Comparison of ENCODE assay signal across 9 cellular contexts in the genomic region with DNA sequence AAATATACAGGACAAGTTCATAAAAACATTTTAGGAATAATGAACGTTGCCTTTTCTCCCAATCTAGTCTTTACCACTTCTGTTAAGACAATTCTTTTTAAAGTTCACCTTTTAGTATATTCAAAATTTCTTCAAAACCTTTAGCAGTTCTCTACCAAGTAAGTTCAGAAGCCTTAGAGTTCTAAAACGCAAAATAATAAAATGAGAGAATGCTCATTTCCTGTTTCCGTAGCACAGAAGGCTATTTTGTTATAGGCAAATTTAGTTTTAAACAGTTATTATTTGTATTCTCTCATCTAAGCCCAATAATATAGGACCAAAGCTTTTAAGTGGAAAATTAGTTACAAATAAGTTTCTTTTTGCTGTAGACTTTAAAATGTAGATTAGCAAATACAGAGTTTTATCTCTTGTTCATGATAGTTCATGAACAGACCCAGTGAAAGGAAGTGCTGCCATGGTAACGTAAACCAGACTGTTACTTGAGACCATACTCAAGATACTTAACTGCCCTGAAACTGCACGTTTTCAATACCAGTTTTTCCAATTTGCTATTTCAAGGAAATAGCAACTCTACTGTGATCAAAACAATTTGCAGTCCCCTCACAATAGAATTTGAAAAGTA. TPM values are rescaled to one million over a fixed set of nuclear protein-coding genes. Genes with fewer than 3 reads are reported as not detected.
DNase-seq lines count a peak whose midpoint lies in the region; ATAC-seq, FAIRE-seq and TF ChIP-seq lines count a peak whose summit lies in the region.
"Had no signal": no experiment of that assay in that cellular context is flagged by ENCODE, and none has a peak within 500 bp of the region (broad histone marks: within the 10 kb centered on the region; RNA-seq: fewer than 3 reads in every experiment).

No MANE protein-coding gene starts in this region.

- FAIRE-seq in H54 (lab: Jason Lieb, UNC) (peak; percentile 65), K562 (lab: Jason Lieb, UNC) (peak; percentile 68)

- ATAC-seq in K562 (peak; percentile 91), HG03025 (IDR thresholded peaks at IDR 0.05; ENCODE audit: low FRiP score, unreplicated experiment) (no peak), HG03039 (IDR thresholded peaks at IDR 0.05; ENCODE audit: unreplicated experiment) (no peak)

- peaks cover 4% of the 10 kb centered on the region; the same call in 1 of the 2 replicates for H3K9me3 ChIP-seq in K562 (replicated peaks; ENCODE audit: control insufficient read depth, insufficient read depth, low read depth, low read length)

- intact Hi-C loops in K562 (cut with micrococcal nuclease): no loop called here

- in situ Hi-C loops in K562 (cut with MboI): no loop called here

- peaks cover 33% of the 10 kb centered on the region; the same call in 2 of the 3 replicates for H3K36me3 ChIP-seq in K562 (ENCODE audit: control insufficient read depth, insufficient read depth, low read length)
- no peaks in the 10 kb centered on the region; the same call in 1 of the 2 replicates for H3K36me3 ChIP-seq in H7 (replicated peaks; ENCODE audit: control insufficient read depth, insufficient read depth, low read length)

- whole genome bisulfite sequencing in K562 (ENCODE audit: insufficient coverage, low coverage, missing lambda C conversion rate): 37% methylated on average over 5 of the region's 5 CpGs

- CTCF ChIA-PET in K562 (lab: Yijun Ruan, JAX; ENCODE audit: low intra/inter-chr PET ratio): no interaction called here

- no peak for TF ChIP-seq POLR2A in H54 (IDR thresholded peaks at IDR 0.05; ENCODE audit: low read depth, low read length)
- no peak for TF ChIP-seq POLR2A in NB4 (IDR thresholded peaks at IDR 0.05; ENCODE audit: extremely low read depth, insufficient read length)
- no peak for TF ChIP-seq POLR2A in K562 (conservative IDR thresholded peaks at IDR 0.05)

- BruUV-seq in K562 (replicated peaks; lab: Mats Ljungman, UMichigan): no TSS peak

- POLR2A ChIA-PET in K562 (lab: Yijun Ruan, JAX): no interaction called here

- H3K27me3 ChIP-seq in K562 (ENCODE audit: control insufficient read depth in 2 of 2, insufficient read depth in 2 of 2, low read length in 2 of 2): no peaks in the 10 kb centered on the region
- H3K27me3 ChIP-seq in H7 (ENCODE audit: control insufficient read depth, insufficient read depth, low read length): no peaks in the 10 kb centered on the region

- no peak overlapping the region for H2AFZ ChIP-seq in K562 (ENCODE audit: low read depth, low read length)

- DNase-seq in NCI-H1436 (lab: John Stamatoyannopoulos, UW): peak; percentile 52
- DNase-seq in NCI-H1436 treated with DMSO at 0.1 percent for 48 hours (lab: John Stamatoyannopoulos, UW): no peak
- DNase-seq in H54 (ENCODE audit: insufficient read length, low spot score): no peak
- DNase-seq in NB4 (ENCODE audit: low read depth): peak; percentile 73
- DNase-seq in K562 (ENCODE audit: extremely low read depth in 1 of 4, low spot score in 3 of 4): peak in 2 of 4 experiments; percentile 30 to 65
- DNase-seq in H7: no peak

- peak overlapping the region; percentile 22 for H3K4me3 ChIP-seq in NB4 (ENCODE audit: low read depth, low read length)
- H3K4me3 ChIP-seq in K562: no peak overlapping the region
- no peak overlapping the region for H3K4me3 ChIP-seq in H7 (ENCODE audit: insufficient read depth, low read depth, low read length)

- TF ChIP-seq CTCF in NB4 (IDR thresholded peaks at IDR 0.05; ENCODE audit: low read depth, low read length) (no peak), K562 (IDR thresholded peaks at IDR 0.05 in 2 of 3, conservative IDR thresholded peaks at IDR 0.05 in 1 of 3; ENCODE audit: insufficient read depth in 2 of 3, low read depth in 1 of 3, low read length in 3 of 3) (no peak)

- peaks cover 89% of the 10 kb centered on the region for H3K79me2 ChIP-seq in K562 (ENCODE audit: control insufficient read depth, insufficient read depth, low read length)

- no peak; the same call in 1 of the 2 replicates for TF ChIP-seq EP300 in K562 (IDR thresholded peaks at IDR 0.05; ENCODE audit: low read length)

- 0 out of 2 replicates have a peak overlapping the region, but pooled peaks have one; percentile 10 for H3K4me2 ChIP-seq in K562 (ENCODE audit: insufficient read depth, low read length)

- H3K27ac ChIP-seq in K562 (ENCODE audit: extremely low read depth, low read depth, low read length): peak overlapping the region; percentile 53; the same call in 2 of the 3 replicates
- H3K27ac ChIP-seq: C4-2B had no signal

- no peak for TF ChIP-seq RAD21 in K562 (CRISPR knock-in tag; conservative IDR thresholded peaks at IDR 0.05 in 1 of 2, IDR thresholded peaks at IDR 0.05 in 1 of 2)

- peak overlapping the region in 1 of 2 experiments; percentile 21; a peak in 1 of 4 replicates for H3K9ac ChIP-seq in K562 (ENCODE audit: insufficient read depth in 1 of 2, low read depth in 2 of 2, low read length in 2 of 2)

- H3K9me1 ChIP-seq in K562 (ENCODE audit: control insufficient read depth, insufficient read depth, low read length): no peaks in the 10 kb centered on the region

- peaks cover 0 to 10% of the 10 kb centered on the region in 2 experiments; a peak in 2 of 5 replicates for H3K4me1 ChIP-seq in K562 (replicated peaks in 1 of 2; ENCODE audit: control insufficient read depth in 2 of 2, insufficient read depth in 2 of 2, low read length in 2 of 2)

- no peaks in the 10 kb centered on the region for H4K20me1 ChIP-seq in K562 (replicated peaks; ENCODE audit: control insufficient read depth, insufficient read depth, low read length)

TF ChIP-seq in K562, 482 proteins besides CTCF, POLR2A, EP300 and RAD21:
- TF ChIP-seq, protein P1, sequence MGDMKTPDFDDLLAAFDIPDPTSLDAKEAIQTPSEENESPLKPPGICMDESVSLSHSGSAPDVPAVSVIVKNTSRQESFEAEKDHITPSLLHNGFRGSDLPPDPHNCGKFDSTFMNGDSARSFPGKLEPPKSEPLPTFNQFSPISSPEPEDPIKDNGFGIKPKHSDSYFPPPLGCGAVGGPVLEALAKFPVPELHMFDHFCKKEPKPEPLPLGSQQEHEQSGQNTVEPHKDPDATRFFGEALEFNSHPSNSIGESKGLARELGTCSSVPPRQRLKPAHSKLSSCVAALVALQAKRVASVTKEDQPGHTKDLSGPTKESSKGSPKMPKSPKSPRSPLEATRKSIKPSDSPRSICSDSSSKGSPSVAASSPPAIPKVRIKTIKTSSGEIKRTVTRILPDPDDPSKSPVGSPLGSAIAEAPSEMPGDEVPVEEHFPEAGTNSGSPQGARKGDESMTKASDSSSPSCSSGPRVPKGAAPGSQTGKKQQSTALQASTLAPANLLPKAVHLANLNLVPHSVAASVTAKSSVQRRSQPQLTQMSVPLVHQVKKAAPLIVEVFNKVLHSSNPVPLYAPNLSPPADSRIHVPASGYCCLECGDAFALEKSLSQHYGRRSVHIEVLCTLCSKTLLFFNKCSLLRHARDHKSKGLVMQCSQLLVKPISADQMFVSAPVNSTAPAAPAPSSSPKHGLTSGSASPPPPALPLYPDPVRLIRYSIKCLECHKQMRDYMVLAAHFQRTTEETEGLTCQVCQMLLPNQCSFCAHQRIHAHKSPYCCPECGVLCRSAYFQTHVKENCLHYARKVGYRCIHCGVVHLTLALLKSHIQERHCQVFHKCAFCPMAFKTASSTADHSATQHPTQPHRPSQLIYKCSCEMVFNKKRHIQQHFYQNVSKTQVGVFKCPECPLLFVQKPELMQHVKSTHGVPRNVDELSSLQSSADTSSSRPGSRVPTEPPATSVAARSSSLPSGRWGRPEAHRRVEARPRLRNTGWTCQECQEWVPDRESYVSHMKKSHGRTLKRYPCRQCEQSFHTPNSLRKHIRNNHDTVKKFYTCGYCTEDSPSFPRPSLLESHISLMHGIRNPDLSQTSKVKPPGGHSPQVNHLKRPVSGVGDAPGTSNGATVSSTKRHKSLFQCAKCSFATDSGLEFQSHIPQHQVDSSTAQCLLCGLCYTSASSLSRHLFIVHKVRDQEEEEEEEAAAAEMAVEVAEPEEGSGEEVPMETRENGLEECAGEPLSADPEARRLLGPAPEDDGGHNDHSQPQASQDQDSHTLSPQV (IDR thresholded peaks at IDR 0.05): 0 out of 2 replicates have a peak, but pooled peaks have one; percentile 33
- TF ChIP-seq RFX1 (IDR thresholded peaks at IDR 0.05): peak; percentile 90
- TF ChIP-seq SMARCC2 (IDR thresholded peaks at IDR 0.05; ENCODE audit: low read depth): no peak
- TF ChIP-seq BMI1 (IDR thresholded peaks at IDR 0.05; ENCODE audit: low read length): 0 out of 2 replicates have a peak, but pooled peaks have one; percentile 33
- TF ChIP-seq FOXJ2 (tag; IDR thresholded peaks at IDR 0.05): peak; percentile 73
- peak; percentile 8; the same call in 1 of the 2 replicates for TF ChIP-seq LEF1 (IDR thresholded peaks at IDR 0.05)
- TF ChIP-seq PKNOX1 (IDR thresholded peaks at IDR 0.05): no peak
TF ChIP-seq in K562: peak in this region for 5.

RNA-seq across cellular contexts. Expression of gene FOXN2, which starts 42.3 kb away (rescaled TPM):
- 41.6 and 60.4 TPM in 2 replicates for total RNA-seq in K562 (2011; cell fraction: chromatin; rRNA removed; ENCODE audit: low replicate concordance)
- 13.7 and 17.9 TPM in 2 replicates for total RNA-seq in K562 (2011; cell fraction: nucleolus; rRNA removed)
- total RNA-seq in K562 (2011; cell fraction: nucleoplasm; rRNA removed): 21.9 and 34.4 TPM in 2 replicates
- total RNA-seq in K562 (2014; rRNA removed) (24.4 and 25.7 TPM in 2 replicates), K562 (2014; rRNA removed; fragmentation: Illumina TruSeq; extraction: Trizol) (36.1 and 41.0 TPM in 2 replicates), K562 (2015; rRNA removed; fragmentation: Illumina TruSeq; extraction: Trizol) (26.4 and 31.1 TPM in 2 replicates), K562 (2021) (26.7 and 30.1 TPM in 2 replicates)
- polyA plus RNA-seq in K562 (2011; rRNA removed) (23.0 and 25.9 TPM in 2 replicates), K562 (2014; fragmentation: Illumina TruSeq; extraction: Trizol) (19.6 and 24.2 TPM in 2 replicates), K562 (2014; fragmentation: Nextera tagmentation; extraction: Ambion mirVana) (10 to 100 TPM; 12.4 to 22.8 TPM), K562 (2014; rRNA removed) (10.5 and 11.4 TPM in 2 replicates)
- 5.2 and 10.6 TPM in 2 replicates for polyA plus RNA-seq in K562 (2011; cell fraction: cytosol; rRNA removed)
- 13.7 and 18.9 TPM in 2 replicates for polyA plus RNA-seq in K562 (2011; cell fraction: nucleus; rRNA removed)
- 8.5 and 10.5 TPM in 2 replicates for polyA plus RNA-seq in K562 (2012)
- 66.3 and 97.5 TPM in 2 replicates for polyA minus RNA-seq in K562 (2011; rRNA and poly(A)+ RNA removed)
- polyA minus RNA-seq in K562 (2011; cell fraction: cytosol; rRNA and poly(A)+ RNA removed): 23.6 and 24.8 TPM in 2 replicates
- polyA minus RNA-seq in K562 (2011; cell fraction: nucleus; rRNA and poly(A)+ RNA removed): 15.6 and 26.7 TPM in 2 replicates
- total RNA-seq in H7 (2014; rRNA removed; shearing (Covaris generic)): 25.7 and 26.9 TPM in 2 replicates

Comparison
In these comparisons a context has a peak if more than half of its experiments do, and no peak if none do; other contexts are left out.
1. DNase-seq: peak in NCI-H1436 (single experiment) and NB4 (single experiment); none in NCI-H1436 treated with DMSO at 0.1 percent for 48 hours (single experiment), H54 (single experiment) and H7 (single experiment).